1 cellular context compared by ENCODE assay signal in the genomic region with DNA sequence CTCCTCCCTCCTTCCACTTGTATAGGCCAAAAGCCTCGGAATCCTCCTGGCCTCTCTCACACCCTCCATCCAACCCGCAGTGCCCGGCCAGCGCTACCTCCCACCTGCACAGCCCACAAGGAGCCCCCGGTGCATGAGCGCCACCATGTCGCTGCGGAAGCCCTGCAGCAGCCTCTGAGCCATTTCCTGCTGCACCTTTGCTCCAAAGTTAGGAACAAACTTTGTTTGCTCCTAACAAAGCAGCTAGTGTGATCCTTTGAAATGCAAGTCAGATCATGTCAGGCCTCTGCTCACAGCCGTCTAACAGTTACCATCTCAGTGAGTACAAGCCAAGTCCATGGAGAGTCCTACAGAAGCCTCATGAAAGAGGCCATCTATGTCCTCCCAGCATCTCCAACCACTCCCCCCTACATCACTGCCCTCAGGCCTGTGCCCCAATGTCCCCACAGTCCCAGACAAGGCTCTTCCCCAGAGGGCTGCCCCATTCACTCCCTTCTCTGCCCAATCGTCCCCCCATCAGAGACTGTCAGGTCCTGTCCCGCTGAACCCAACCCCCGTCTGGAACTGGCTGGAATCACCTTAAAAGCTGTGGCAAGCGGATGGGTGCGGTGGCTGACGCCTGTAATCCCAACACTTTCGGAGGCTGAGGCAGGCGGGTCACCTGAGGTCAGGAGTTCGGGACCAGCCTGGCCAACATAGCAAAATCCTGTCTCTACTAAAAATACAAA.
TF ChIP-seq lines count a peak whose summit lies in the region.

No MANE protein-coding gene starts in this region.

TF ChIP-seq in HepG2, 621 proteins besides CTCF, POLR2A, EP300 and RAD21 (continued from another document and continues in another):
- TF ChIP-seq, protein P1, sequence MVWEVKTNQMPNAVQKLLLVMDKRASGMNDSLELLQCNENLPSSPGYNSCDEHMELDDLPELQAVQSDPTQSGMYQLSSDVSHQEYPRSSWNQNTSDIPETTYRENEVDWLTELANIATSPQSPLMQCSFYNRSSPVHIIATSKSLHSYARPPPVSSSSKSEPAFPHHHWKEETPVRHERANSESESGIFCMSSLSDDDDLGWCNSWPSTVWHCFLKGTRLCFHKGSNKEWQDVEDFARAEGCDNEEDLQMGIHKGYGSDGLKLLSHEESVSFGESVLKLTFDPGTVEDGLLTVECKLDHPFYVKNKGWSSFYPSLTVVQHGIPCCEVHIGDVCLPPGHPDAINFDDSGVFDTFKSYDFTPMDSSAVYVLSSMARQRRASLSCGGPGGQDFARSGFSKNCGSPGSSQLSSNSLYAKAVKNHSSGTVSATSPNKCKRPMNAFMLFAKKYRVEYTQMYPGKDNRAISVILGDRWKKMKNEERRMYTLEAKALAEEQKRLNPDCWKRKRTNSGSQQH (CRISPR knock-in tag; IDR thresholded peaks at IDR 0.05; ENCODE audit: low read depth), result no peak
- TF ChIP-seq HNF4A (CRISPR knock-in tag; IDR thresholded peaks at IDR 0.05) (0 out of 2 replicates have a peak, but pooled peaks have one; percentile 8), ZNF138 (CRISPR knock-in tag; IDR thresholded peaks at IDR 0.05; ENCODE audit: low read depth) (no peak), KAT7 (CRISPR knock-in tag; IDR thresholded peaks at IDR 0.05; ENCODE audit: borderline replicate concordance) (no peak), MYNN (CRISPR knock-in tag; IDR thresholded peaks at IDR 0.05; ENCODE audit: low read depth) (no peak), GTF3A (CRISPR knock-in tag; conservative IDR thresholded peaks at IDR 0.05) (no peak), NRL (CRISPR knock-in tag; IDR thresholded peaks at IDR 0.05; ENCODE audit: borderline replicate concordance) (0 out of 2 replicates have a peak, but pooled peaks have one; percentile 63), SOX5 (CRISPR knock-in tag; IDR thresholded peaks at IDR 0.05; ENCODE audit: borderline replicate concordance) (peak; percentile 37; the same call in 1 of the 2 replicates), ZNF652 (CRISPR knock-in tag; IDR thresholded peaks at IDR 0.05; ENCODE audit: borderline replicate concordance, low read depth) (no peak), RFX5 (IDR thresholded peaks at IDR 0.05; ENCODE audit: low read depth, low read length) (no peak), ZNF367 (CRISPR knock-in tag; IDR thresholded peaks at IDR 0.05; ENCODE audit: borderline replicate concordance) (no peak), KLF6 (CRISPR knock-in tag; IDR thresholded peaks at IDR 0.05) (no peak), ZBTB7B (CRISPR knock-in tag; IDR thresholded peaks at IDR 0.05) (0 out of 2 replicates have a peak, but pooled peaks have one; percentile 32), CBFB (CRISPR knock-in tag; IDR thresholded peaks at IDR 0.05) (no peak), ZMYM2 (CRISPR knock-in tag; IDR thresholded peaks at IDR 0.05) (no peak), ZMYM3 (CRISPR knock-in tag; IDR thresholded peaks at IDR 0.05) (peak; percentile 54; the same call in 1 of the 2 replicates)
- TF ChIP-seq, protein P2, sequence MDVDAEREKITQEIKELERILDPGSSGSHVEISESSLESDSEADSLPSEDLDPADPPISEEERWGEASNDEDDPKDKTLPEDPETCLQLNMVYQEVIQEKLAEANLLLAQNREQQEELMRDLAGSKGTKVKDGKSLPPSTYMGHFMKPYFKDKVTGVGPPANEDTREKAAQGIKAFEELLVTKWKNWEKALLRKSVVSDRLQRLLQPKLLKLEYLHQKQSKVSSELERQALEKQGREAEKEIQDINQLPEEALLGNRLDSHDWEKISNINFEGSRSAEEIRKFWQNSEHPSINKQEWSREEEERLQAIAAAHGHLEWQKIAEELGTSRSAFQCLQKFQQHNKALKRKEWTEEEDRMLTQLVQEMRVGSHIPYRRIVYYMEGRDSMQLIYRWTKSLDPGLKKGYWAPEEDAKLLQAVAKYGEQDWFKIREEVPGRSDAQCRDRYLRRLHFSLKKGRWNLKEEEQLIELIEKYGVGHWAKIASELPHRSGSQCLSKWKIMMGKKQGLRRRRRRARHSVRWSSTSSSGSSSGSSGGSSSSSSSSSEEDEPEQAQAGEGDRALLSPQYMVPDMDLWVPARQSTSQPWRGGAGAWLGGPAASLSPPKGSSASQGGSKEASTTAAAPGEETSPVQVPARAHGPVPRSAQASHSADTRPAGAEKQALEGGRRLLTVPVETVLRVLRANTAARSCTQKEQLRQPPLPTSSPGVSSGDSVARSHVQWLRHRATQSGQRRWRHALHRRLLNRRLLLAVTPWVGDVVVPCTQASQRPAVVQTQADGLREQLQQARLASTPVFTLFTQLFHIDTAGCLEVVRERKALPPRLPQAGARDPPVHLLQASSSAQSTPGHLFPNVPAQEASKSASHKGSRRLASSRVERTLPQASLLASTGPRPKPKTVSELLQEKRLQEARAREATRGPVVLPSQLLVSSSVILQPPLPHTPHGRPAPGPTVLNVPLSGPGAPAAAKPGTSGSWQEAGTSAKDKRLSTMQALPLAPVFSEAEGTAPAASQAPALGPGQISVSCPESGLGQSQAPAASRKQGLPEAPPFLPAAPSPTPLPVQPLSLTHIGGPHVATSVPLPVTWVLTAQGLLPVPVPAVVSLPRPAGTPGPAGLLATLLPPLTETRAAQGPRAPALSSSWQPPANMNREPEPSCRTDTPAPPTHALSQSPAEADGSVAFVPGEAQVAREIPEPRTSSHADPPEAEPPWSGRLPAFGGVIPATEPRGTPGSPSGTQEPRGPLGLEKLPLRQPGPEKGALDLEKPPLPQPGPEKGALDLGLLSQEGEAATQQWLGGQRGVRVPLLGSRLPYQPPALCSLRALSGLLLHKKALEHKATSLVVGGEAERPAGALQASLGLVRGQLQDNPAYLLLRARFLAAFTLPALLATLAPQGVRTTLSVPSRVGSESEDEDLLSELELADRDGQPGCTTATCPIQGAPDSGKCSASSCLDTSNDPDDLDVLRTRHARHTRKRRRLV (CRISPR knock-in tag; IDR thresholded peaks at IDR 0.05), result no peak
- TF ChIP-seq, protein P3, sequence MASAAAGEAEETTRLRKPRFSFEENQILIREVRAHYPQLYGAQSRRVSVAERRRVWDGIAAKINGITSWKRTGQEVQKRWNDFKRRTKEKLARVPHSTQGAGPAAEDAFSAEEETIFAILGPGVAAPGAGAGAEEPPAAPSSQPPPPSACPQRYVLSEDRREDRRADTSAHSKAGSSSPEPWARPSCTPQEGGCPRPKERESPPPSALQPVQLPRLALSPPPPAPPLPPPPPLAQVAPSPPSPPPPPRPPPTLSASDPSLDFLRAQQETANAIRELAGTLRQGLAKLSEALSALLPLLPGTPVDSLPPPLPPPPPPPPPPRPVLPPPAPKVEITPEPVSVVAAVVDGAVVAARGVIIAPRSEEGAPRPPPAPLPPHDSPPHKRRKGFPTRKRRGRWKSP (CRISPR knock-in tag; IDR thresholded peaks at IDR 0.05), result no peak
- TF ChIP-seq, protein P4, sequence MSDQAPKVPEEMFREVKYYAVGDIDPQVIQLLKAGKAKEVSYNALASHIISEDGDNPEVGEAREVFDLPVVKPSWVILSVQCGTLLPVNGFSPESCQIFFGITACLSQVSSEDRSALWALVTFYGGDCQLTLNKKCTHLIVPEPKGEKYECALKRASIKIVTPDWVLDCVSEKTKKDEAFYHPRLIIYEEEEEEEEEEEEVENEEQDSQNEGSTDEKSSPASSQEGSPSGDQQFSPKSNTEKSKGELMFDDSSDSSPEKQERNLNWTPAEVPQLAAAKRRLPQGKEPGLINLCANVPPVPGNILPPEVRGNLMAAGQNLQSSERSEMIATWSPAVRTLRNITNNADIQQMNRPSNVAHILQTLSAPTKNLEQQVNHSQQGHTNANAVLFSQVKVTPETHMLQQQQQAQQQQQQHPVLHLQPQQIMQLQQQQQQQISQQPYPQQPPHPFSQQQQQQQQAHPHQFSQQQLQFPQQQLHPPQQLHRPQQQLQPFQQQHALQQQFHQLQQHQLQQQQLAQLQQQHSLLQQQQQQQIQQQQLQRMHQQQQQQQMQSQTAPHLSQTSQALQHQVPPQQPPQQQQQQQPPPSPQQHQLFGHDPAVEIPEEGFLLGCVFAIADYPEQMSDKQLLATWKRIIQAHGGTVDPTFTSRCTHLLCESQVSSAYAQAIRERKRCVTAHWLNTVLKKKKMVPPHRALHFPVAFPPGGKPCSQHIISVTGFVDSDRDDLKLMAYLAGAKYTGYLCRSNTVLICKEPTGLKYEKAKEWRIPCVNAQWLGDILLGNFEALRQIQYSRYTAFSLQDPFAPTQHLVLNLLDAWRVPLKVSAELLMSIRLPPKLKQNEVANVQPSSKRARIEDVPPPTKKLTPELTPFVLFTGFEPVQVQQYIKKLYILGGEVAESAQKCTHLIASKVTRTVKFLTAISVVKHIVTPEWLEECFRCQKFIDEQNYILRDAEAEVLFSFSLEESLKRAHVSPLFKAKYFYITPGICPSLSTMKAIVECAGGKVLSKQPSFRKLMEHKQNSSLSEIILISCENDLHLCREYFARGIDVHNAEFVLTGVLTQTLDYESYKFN (CRISPR knock-in tag; conservative IDR thresholded peaks at IDR 0.05), result peak; percentile 56
- TF ChIP-seq, protein P5, sequence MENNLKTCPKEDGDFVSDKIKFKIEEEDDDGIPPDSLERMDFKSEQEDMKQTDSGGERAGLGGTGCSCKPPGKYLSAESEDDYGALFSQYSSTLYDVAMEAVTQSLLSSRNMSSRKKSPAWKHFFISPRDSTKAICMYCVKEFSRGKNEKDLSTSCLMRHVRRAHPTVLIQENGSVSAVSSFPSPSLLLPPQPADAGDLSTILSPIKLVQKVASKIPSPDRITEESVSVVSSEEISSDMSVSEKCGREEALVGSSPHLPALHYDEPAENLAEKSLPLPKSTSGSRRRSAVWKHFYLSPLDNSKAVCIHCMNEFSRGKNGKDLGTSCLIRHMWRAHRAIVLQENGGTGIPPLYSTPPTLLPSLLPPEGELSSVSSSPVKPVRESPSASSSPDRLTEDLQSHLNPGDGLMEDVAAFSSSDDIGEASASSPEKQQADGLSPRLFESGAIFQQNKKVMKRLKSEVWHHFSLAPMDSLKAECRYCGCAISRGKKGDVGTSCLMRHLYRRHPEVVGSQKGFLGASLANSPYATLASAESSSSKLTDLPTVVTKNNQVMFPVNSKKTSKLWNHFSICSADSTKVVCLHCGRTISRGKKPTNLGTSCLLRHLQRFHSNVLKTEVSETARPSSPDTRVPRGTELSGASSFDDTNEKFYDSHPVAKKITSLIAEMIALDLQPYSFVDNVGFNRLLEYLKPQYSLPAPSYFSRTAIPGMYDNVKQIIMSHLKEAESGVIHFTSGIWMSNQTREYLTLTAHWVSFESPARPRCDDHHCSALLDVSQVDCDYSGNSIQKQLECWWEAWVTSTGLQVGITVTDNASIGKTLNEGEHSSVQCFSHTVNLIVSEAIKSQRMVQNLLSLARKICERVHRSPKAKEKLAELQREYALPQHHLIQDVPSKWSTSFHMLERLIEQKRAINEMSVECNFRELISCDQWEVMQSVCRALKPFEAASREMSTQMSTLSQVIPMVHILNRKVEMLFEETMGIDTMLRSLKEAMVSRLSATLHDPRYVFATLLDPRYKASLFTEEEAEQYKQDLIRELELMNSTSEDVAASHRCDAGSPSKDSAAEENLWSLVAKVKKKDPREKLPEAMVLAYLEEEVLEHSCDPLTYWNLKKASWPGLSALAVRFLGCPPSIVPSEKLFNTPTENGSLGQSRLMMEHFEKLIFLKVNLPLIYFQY (CRISPR knock-in tag; IDR thresholded peaks at IDR 0.05; ENCODE audit: borderline replicate concordance), result no peak
- TF ChIP-seq, protein P6, sequence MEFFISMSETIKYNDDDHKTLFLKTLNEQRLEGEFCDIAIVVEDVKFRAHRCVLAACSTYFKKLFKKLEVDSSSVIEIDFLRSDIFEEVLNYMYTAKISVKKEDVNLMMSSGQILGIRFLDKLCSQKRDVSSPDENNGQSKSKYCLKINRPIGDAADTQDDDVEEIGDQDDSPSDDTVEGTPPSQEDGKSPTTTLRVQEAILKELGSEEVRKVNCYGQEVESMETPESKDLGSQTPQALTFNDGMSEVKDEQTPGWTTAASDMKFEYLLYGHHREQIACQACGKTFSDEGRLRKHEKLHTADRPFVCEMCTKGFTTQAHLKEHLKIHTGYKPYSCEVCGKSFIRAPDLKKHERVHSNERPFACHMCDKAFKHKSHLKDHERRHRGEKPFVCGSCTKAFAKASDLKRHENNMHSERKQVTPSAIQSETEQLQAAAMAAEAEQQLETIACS (CRISPR knock-in tag; IDR thresholded peaks at IDR 0.05), result no peak
- TF ChIP-seq, protein P7, sequence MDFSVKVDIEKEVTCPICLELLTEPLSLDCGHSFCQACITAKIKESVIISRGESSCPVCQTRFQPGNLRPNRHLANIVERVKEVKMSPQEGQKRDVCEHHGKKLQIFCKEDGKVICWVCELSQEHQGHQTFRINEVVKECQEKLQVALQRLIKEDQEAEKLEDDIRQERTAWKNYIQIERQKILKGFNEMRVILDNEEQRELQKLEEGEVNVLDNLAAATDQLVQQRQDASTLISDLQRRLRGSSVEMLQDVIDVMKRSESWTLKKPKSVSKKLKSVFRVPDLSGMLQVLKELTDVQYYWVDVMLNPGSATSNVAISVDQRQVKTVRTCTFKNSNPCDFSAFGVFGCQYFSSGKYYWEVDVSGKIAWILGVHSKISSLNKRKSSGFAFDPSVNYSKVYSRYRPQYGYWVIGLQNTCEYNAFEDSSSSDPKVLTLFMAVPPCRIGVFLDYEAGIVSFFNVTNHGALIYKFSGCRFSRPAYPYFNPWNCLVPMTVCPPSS (IDR thresholded peaks at IDR 0.05), result no peak
- TF ChIP-seq, protein P8, sequence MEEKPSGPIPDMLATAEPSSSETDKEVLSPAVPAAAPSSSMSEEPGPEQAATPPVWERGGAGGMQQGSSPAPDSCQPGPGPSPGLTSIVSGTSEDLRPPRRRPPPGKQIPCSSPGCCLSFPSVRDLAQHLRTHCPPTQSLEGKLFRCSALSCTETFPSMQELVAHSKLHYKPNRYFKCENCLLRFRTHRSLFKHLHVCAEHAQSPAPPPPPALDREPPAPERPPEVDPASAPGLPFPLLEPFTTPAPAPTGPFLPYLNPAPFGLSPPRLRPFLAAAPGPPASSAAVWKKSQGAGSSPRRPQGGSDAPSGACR (CRISPR knock-in tag; IDR thresholded peaks at IDR 0.05), result no peak
- TF ChIP-seq, protein P9, sequence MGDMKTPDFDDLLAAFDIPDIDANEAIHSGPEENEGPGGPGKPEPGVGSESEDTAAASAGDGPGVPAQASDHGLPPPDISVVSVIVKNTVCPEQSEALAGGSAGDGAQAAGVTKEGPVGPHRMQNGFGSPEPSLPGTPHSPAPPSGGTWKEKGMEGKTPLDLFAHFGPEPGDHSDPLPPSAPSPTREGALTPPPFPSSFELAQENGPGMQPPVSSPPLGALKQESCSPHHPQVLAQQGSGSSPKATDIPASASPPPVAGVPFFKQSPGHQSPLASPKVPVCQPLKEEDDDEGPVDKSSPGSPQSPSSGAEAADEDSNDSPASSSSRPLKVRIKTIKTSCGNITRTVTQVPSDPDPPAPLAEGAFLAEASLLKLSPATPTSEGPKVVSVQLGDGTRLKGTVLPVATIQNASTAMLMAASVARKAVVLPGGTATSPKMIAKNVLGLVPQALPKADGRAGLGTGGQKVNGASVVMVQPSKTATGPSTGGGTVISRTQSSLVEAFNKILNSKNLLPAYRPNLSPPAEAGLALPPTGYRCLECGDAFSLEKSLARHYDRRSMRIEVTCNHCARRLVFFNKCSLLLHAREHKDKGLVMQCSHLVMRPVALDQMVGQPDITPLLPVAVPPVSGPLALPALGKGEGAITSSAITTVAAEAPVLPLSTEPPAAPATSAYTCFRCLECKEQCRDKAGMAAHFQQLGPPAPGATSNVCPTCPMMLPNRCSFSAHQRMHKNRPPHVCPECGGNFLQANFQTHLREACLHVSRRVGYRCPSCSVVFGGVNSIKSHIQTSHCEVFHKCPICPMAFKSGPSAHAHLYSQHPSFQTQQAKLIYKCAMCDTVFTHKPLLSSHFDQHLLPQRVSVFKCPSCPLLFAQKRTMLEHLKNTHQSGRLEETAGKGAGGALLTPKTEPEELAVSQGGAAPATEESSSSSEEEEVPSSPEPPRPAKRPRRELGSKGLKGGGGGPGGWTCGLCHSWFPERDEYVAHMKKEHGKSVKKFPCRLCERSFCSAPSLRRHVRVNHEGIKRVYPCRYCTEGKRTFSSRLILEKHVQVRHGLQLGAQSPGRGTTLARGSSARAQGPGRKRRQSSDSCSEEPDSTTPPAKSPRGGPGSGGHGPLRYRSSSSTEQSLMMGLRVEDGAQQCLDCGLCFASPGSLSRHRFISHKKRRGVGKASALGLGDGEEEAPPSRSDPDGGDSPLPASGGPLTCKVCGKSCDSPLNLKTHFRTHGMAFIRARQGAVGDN (CRISPR knock-in tag; IDR thresholded peaks at IDR 0.05), result peak; percentile 88
